ENCODE assay signal across 22 cellular contexts in the genomic region with DNA sequence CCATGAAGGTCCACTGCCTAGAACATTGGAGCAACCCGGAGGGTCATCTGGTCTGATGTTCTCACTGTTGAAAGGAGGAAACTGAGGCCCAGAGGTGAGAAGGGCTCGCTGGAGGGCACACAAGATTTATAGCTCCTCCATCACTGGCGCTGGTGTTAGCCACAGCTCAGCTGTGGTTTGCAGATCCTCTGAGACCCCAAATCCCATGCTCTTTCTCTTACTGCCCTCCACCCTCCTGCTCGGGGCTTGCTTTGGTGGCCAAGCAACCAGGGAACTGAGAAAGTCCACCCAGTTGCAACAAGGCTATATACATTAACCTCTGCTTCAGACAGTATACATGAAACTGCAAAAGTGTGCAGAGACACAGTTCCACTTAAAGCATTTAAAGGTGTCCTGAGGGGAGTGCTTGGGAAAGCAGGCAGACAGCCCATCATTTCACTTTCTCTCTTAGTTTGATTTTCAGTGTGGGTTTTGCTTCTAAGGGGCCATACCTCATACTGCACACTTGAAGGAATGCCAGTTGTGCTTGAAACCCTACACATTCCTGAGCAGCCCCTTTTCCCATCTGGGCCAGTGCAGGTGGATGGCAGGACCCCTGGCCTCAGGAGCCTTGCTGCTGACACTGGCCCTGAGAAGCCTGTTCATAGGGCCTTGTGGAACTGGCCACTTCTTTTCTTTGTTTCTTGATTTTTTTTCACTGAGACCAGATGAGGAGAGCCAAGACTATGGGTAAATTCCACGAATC.
DNase-seq lines count a peak whose midpoint lies in the region; ATAC-seq and TF ChIP-seq lines count a peak whose summit lies in the region.
"Had no signal": no experiment of that assay in that cellular context is flagged by ENCODE, and none has a peak within 500 bp of the region (broad histone marks: within the 10 kb centered on the region; RNA-seq: fewer than 3 reads in every experiment).

No MANE protein-coding gene starts in this region.

- no peaks in the 10 kb centered on the region for H3K36me3 Mint-ChIP-seq in activated naive CD8-positive, alpha-beta T cell treated with anti-CD3 and anti-CD28 coated beads, Interleukin-2, amount 50 U/mL, for 24 hours (ENCODE audit: low read depth)
- H3K36me3 Mint-ChIP-seq: WTC11 had no signal

- H3K9me3 ChIP-seq in body of pancreas: no peaks in the 10 kb centered on the region
- H3K9me3 ChIP-seq: adrenal gland, mucosa of descending colon, upper lobe of right lung had no signal

- H3K27me3 Mint-ChIP-seq in activated naive CD8-positive, alpha-beta T cell treated with anti-CD3 and anti-CD28 coated beads, Interleukin-2, amount 50 U/mL, for 24 hours: no peaks in the 10 kb centered on the region
- H3K27me3 Mint-ChIP-seq: activated CD4-positive, alpha-beta memory T cell treated with anti-CD3 and anti-CD28 coated beads, Interleukin-2, amount 10 ng/mL, durations not matched to agents 7 days and 5 days; stimulated activated naive CD8-positive, alpha-beta T cell treated with anti-CD3 and anti-CD28 coated beads, Interleukin-15, Interleukin-2, amounts not matched to agents 100 ng/mL and 50 ng/mL, for 24 hours had no signal

- no peak overlapping the region for H3K4me3 ChIP-seq in ACC112 (ENCODE audit: low read depth, low read length)
- H3K4me3 ChIP-seq in body of pancreas: no peak overlapping the region
- H3K4me3 ChIP-seq: adrenal gland, mucosa of descending colon, upper lobe of right lung had no signal

- no peak overlapping the region for H3K27ac Mint-ChIP-seq in activated naive CD8-positive, alpha-beta T cell treated with anti-CD3 and anti-CD28 coated beads, Interleukin-2, amount 50 U/mL, for 24 hours
- H3K27ac Mint-ChIP-seq: activated CD4-positive, alpha-beta memory T cell treated with anti-CD3 and anti-CD28 coated beads, Interleukin-2, amount 10 ng/mL, durations not matched to agents 7 days and 5 days; stimulated activated naive CD8-positive, alpha-beta T cell treated with anti-CD3 and anti-CD28 coated beads, Interleukin-15, Interleukin-2, amounts not matched to agents 100 ng/mL and 50 ng/mL, for 24 hours; T-helper 1 cell treated with Interleukin-12 subunit alpha and Interleukin-12 subunit beta and Interleukin-4 antibody, amounts not matched to agents 30 μg/mL and 1 μg/mL, for 36 hours; WTC11 had no signal

- no peak overlapping the region for H2AFZ ChIP-seq in ACC112 (ENCODE audit: low read length, unreplicated experiment)

- peaks cover 17% of the 10 kb centered on the region for H3K4me1 Mint-ChIP-seq in activated naive CD8-positive, alpha-beta T cell treated with anti-CD3 and anti-CD28 coated beads, Interleukin-2, amount 50 U/mL, for 24 hours

- no peak for TF ChIP-seq CTCF in body of pancreas (IDR thresholded peaks at IDR 0.05)

- no peaks in the 10 kb centered on the region for H3K36me3 ChIP-seq in ACC112 (ENCODE audit: insufficient read depth, low read length)
- H3K36me3 ChIP-seq in body of pancreas (replicated peaks in 1 of 2; ENCODE audit: insufficient read depth in 1 of 2, low read depth in 2 of 2): no peaks in the 10 kb centered on the region
- H3K36me3 ChIP-seq: adrenal gland, upper lobe of right lung had no signal

- H3K4me1 ChIP-seq in ACC112 (ENCODE audit: control insufficient read depth, insufficient read depth, low read length, unreplicated experiment) (peaks cover 30% of the 10 kb centered on the region), body of pancreas (no peaks in the 10 kb centered on the region)
- H3K4me1 ChIP-seq: adrenal gland had no signal

- DNase-seq in activated naive CD8-positive, alpha-beta T cell treated with anti-CD3 and anti-CD28 coated beads, Interleukin-2, amount 50 U/mL, for 24 hours: no peak
- DNase-seq in NOMO-1 (lab: John Stamatoyannopoulos, UW; ENCODE audit: unreplicated experiment in 2 of 2) (no peak), body of pancreas (no peak), HCEC 1CT (no peak), NCI-H1694 treated with DMSO at 0.1 percent for 48 hours (lab: John Stamatoyannopoulos, UW) (no peak)
- DNase-seq: activated CD4-positive, alpha-beta memory T cell treated with anti-CD3 and anti-CD28 coated beads, Interleukin-2, amount 10 ng/mL, durations not matched to agents 7 days and 5 days; activated T-cell treated with anti-CD3 and anti-CD28 coated beads, Interleukin-2, amount 50 U/mL, for 4 hours; mucosa of descending colon; NCI-H1092; NCI-H2081; NCI-H510A; right cardiac atrium; SIG-M5; upper lobe of right lung had no signal

- H3K27me3 ChIP-seq in ACC112 (ENCODE audit: insufficient read depth, low read length) (no peaks in the 10 kb centered on the region), body of pancreas (no peaks in the 10 kb centered on the region)
- H3K27me3 ChIP-seq: adrenal gland, upper lobe of right lung had no signal

- intact Hi-C loops in body of pancreas (cut with DNase I): no loop called here

- peak; percentile 38 for ATAC-seq in GM19023 (IDR thresholded peaks at IDR 0.05; ENCODE audit: unreplicated experiment)
- peak; percentile 21 for ATAC-seq in HG02884 (IDR thresholded peaks at IDR 0.05; ENCODE audit: unreplicated experiment)
- ATAC-seq in activated naive CD8-positive, alpha-beta T cell treated with anti-CD3 and anti-CD28 coated beads, Interleukin-2, amount 50 U/mL, for 24 hours: peak; percentile 13
- no peak for ATAC-seq in body of pancreas
- ATAC-seq: mucosa of descending colon, right cardiac atrium, upper lobe of right lung, WTC11 had no signal

- H3K9me3 Mint-ChIP-seq in activated naive CD8-positive, alpha-beta T cell treated with anti-CD3 and anti-CD28 coated beads, Interleukin-2, amount 50 U/mL, for 24 hours: no peaks in the 10 kb centered on the region
- H3K9me3 Mint-ChIP-seq: activated CD4-positive, alpha-beta memory T cell treated with anti-CD3 and anti-CD28 coated beads, Interleukin-2, amount 10 ng/mL, durations not matched to agents 7 days and 5 days; activated T-cell treated with anti-CD3 and anti-CD28 coated beads, Interleukin-2, amount 50 U/mL, for 4 hours; stimulated activated naive CD8-positive, alpha-beta T cell treated with anti-CD3 and anti-CD28 coated beads, Interleukin-15, Interleukin-2, amounts not matched to agents 100 ng/mL and 50 ng/mL, for 24 hours; T-helper 1 cell treated with Interleukin-12 subunit alpha and Interleukin-12 subunit beta and Interleukin-4 antibody, amounts not matched to agents 30 μg/mL and 1 μg/mL, for 36 hours; WTC11 had no signal

- H3K27ac ChIP-seq in ACC112 (ENCODE audit: low read depth, low read length): peak overlapping the region; percentile 19; the same call in 1 of the 2 replicates
- H3K27ac ChIP-seq in body of pancreas: no peak overlapping the region
- H3K27ac ChIP-seq: adrenal gland, KMS-11, upper lobe of right lung had no signal

- 66 to 71% methylated on average over 4 to 5 of the region's 5 CpGs for WGBS in body of pancreas, 2 donors

- TF ChIP-seq POLR2A in body of pancreas (IDR thresholded peaks at IDR 0.05): no peak

- H3K4me3 Mint-ChIP-seq in activated naive CD8-positive, alpha-beta T cell treated with anti-CD3 and anti-CD28 coated beads, Interleukin-2, amount 50 U/mL, for 24 hours: no peak overlapping the region
- H3K4me3 Mint-ChIP-seq: activated CD4-positive, alpha-beta memory T cell treated with anti-CD3 and anti-CD28 coated beads, Interleukin-2, amount 10 ng/mL, durations not matched to agents 7 days and 5 days; activated T-cell treated with anti-CD3 and anti-CD28 coated beads, Interleukin-2, amount 50 U/mL, for 4 hours; stimulated activated naive CD8-positive, alpha-beta T cell treated with anti-CD3 and anti-CD28 coated beads, Interleukin-15, Interleukin-2, amounts not matched to agents 100 ng/mL and 50 ng/mL, for 24 hours; T-helper 1 cell treated with Interleukin-12 subunit alpha and Interleukin-12 subunit beta and Interleukin-4 antibody, amounts not matched to agents 30 μg/mL and 1 μg/mL, for 36 hours; WTC11 had no signal

- no peaks in the 10 kb centered on the region for H3K79me2 ChIP-seq in ACC112 (ENCODE audit: control insufficient read depth, insufficient read depth, low read length, unreplicated experiment)
